ENCODE assay signal across 32 cellular contexts in the genomic region with DNA sequence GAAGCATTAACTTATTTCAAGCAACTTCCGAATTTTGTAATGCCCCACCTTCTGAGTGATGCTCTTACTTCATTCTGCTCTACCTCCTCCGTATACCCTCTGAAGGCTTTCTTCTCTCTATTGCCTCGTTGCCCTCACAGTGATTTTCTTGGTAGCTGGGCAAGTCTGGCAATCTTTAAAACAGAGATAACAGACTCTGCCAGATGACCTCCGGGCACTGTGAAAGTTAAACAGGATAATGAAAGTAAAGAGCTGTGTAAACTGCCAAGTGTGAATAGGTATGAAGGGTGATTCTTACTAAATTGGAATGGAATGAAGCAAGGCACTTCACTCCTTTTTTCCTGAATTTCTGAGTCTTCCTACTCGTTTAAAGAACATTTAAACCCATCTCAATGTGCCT.
"Had no signal": no experiment of that assay in that cellular context is flagged by ENCODE, and none has a peak within 500 bp of the region (broad histone marks: within the 10 kb centered on the region; RNA-seq: fewer than 3 reads in every experiment).

No MANE protein-coding gene starts in this region.

- DNase-seq: activated CD4-positive, alpha-beta T cell treated with anti-CD3 and anti-CD28 coated beads for 1 hour; activated CD4-positive, alpha-beta T cell treated with anti-CD3 and anti-CD28 coated beads, Interleukin-2, amount 50 U/mL, for 1 hour; activated CD8-positive, alpha-beta T cell treated with anti-CD3 and anti-CD28 coated beads for 36 hours; activated gamma-delta T cell treated with Interleukin-2 at 50 U/mL for 16 hours; activated naive CD4-positive, alpha-beta T cell treated with anti-CD3 and anti-CD28 coated beads, Interleukin-2, amount 50 U/mL, for 16 hours; activated naive CD8-positive, alpha-beta T cell treated with anti-CD3 and anti-CD28 coated beads, Interleukin-2, amount 50 U/mL, for 24 hours; activated T-cell treated with anti-CD3 and anti-CD28 coated beads, Interleukin-2, amount 50 U/mL, for 4 hours; amygdala; caudate nucleus; foreskin fibroblast; hypothalamus; immature natural killer cell; kidney; left colon; naive B cell; nephron progenitor cell; retina; sigmoid colon; stimulated activated CD4-positive, alpha-beta T cell treated with anti-CD3 and anti-CD28 coated beads, Interleukin-1b, Interleukin-23, amount 100 ng/mL, for 48 hours; stimulated activated CD4-positive, alpha-beta T cell treated with anti-CD3 and anti-CD28 coated beads, Interleukin-4, amount 100 ng/mL, for 4 hours; stimulated activated CD8-positive, alpha-beta memory T cell treated with anti-CD3 and anti-CD28 coated beads, Interleukin-4, amount 100 ng/mL, for 48 hours; stimulated activated naive CD8-positive, alpha-beta T cell treated with anti-CD3 and anti-CD28 coated beads, Interleukin-15, amount 100 ng/mL, for 72 hours; substantia nigra; T-helper 2 cell had no signal

- H3K4me3 ChIP-seq: lung, prostate gland, sigmoid colon, smooth muscle cell had no signal

- H3K4me2 ChIP-seq: smooth muscle cell had no signal

- H3K36me3 Mint-ChIP-seq: immature natural killer cell; naive B cell; stimulated activated memory B cell treated with anti-CD40 and anti-IgM and Interleukin-4, amounts not matched to agents 10 μg/mL and 1 μg/mL and 100 μg/mL, for 72 hours; type B pancreatic cell had no signal

- H3K4me1 ChIP-seq: prostate gland, sigmoid colon had no signal

- H3K9me3 ChIP-seq: neutrophil, prostate gland, sigmoid colon had no signal

- H3K27ac Mint-ChIP-seq: activated CD8-positive, alpha-beta T cell treated with anti-CD3 and anti-CD28 coated beads for 36 hours; activated naive CD8-positive, alpha-beta T cell treated with anti-CD3 and anti-CD28 coated beads, Interleukin-2, amount 50 U/mL, for 24 hours; activated T-helper 17 cell treated with anti-CD3 and anti-CD28 coated beads, Interleukin-2, amount 50 U/mL, for 72 hours; immature natural killer cell; naive B cell; nephron progenitor cell; stimulated activated memory B cell treated with anti-CD40 and anti-IgM and Interleukin-4, amounts not matched to agents 10 μg/mL and 1 μg/mL and 100 μg/mL, for 72 hours; stimulated activated naive CD8-positive, alpha-beta T cell treated with anti-CD3 and anti-CD28 coated beads, Interleukin-15, amount 100 ng/mL, for 72 hours; type B pancreatic cell; WTC11 had no signal

- H3K4me3 Mint-ChIP-seq: activated CD8-positive, alpha-beta T cell treated with anti-CD3 and anti-CD28 coated beads for 36 hours; activated naive CD8-positive, alpha-beta T cell treated with anti-CD3 and anti-CD28 coated beads, Interleukin-2, amount 50 U/mL, for 24 hours; activated T-cell treated with anti-CD3 and anti-CD28 coated beads, Interleukin-2, amount 50 U/mL, for 4 hours; activated T-helper 17 cell treated with anti-CD3 and anti-CD28 coated beads, Interleukin-2, amount 50 U/mL, for 72 hours; immature natural killer cell; nephron progenitor cell; stimulated activated memory B cell treated with anti-CD40 and anti-IgM and Interleukin-4, amounts not matched to agents 10 μg/mL and 1 μg/mL and 100 μg/mL, for 72 hours; stimulated activated naive CD8-positive, alpha-beta T cell treated with anti-CD3 and anti-CD28 coated beads, Interleukin-15, amount 100 ng/mL, for 72 hours; type B pancreatic cell; WTC11 had no signal

- H3K4me1 Mint-ChIP-seq: activated naive CD8-positive, alpha-beta T cell treated with anti-CD3 and anti-CD28 coated beads, Interleukin-2, amount 50 U/mL, for 24 hours; immature natural killer cell; naive B cell; stimulated activated naive CD8-positive, alpha-beta T cell treated with anti-CD3 and anti-CD28 coated beads, Interleukin-15, amount 100 ng/mL, for 72 hours; WTC11 had no signal

- H3K27me3 Mint-ChIP-seq: activated naive CD8-positive, alpha-beta T cell treated with anti-CD3 and anti-CD28 coated beads, Interleukin-2, amount 50 U/mL, for 24 hours; activated T-helper 17 cell treated with anti-CD3 and anti-CD28 coated beads, Interleukin-2, amount 50 U/mL, for 72 hours; stimulated activated naive CD8-positive, alpha-beta T cell treated with anti-CD3 and anti-CD28 coated beads, Interleukin-15, amount 100 ng/mL, for 72 hours had no signal

- H3K9me3 Mint-ChIP-seq: activated CD8-positive, alpha-beta T cell treated with anti-CD3 and anti-CD28 coated beads for 36 hours; activated naive CD8-positive, alpha-beta T cell treated with anti-CD3 and anti-CD28 coated beads, Interleukin-2, amount 50 U/mL, for 24 hours; activated T-cell treated with anti-CD3 and anti-CD28 coated beads, Interleukin-2, amount 50 U/mL, for 4 hours; activated T-helper 17 cell treated with anti-CD3 and anti-CD28 coated beads, Interleukin-2, amount 50 U/mL, for 72 hours; stimulated activated naive CD8-positive, alpha-beta T cell treated with anti-CD3 and anti-CD28 coated beads, Interleukin-15, amount 100 ng/mL, for 72 hours; type B pancreatic cell had no signal

- H3K27me3 ChIP-seq: neutrophil, sigmoid colon had no signal

- H3K27ac ChIP-seq: neutrophil, prostate gland, sigmoid colon had no signal

- ATAC-seq: activated CD8-positive, alpha-beta T cell treated with anti-CD3 and anti-CD28 coated beads for 36 hours; activated naive CD8-positive, alpha-beta T cell treated with anti-CD3 and anti-CD28 coated beads, Interleukin-2, amount 50 U/mL, for 24 hours; activated T-cell treated with anti-CD3 and anti-CD28 coated beads, Interleukin-2, amount 50 U/mL, for 4 hours; activated T-helper 17 cell treated with anti-CD3 and anti-CD28 coated beads, Interleukin-2, amount 50 U/mL, for 72 hours; left colon; stimulated activated naive CD8-positive, alpha-beta T cell treated with anti-CD3 and anti-CD28 coated beads, Interleukin-15, amount 100 ng/mL, for 72 hours; WTC11 had no signal

- H3K36me3 ChIP-seq: neutrophil, prostate gland, sigmoid colon had no signal
